Comparison of ENCODE assay signal across 11 cellular contexts in the genomic region with DNA sequence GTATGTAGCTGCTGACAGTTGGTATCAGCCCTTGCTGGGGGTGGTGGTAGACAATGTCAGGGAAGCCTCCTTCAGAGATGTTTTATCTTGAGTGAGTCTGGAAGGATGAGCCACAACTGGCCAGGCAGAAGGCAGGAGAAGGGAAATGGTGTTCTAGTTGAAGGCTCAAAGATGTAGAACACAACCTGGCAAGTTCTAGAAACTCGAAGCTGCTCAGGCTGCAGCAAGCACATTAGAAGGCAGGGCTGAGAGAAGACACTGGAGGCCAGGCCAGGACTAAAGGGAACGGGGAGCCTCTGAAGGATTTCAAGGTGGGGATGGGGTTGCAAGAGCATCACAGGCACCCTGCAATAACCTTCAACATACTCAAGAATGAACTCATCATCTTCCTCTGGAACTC. TPM values are rescaled to one million over a fixed set of nuclear protein-coding genes. Genes with fewer than 3 reads are reported as not detected.
DNase-seq lines count a peak whose midpoint lies in the region; ATAC-seq and TF ChIP-seq lines count a peak whose summit lies in the region.
"Had no signal": no experiment of that assay in that cellular context is flagged by ENCODE, and none has a peak within 500 bp of the region (broad histone marks: within the 10 kb centered on the region; RNA-seq: fewer than 3 reads in every experiment).

No MANE protein-coding gene starts in this region.

- no peaks in the 10 kb centered on the region for H3K9me3 ChIP-seq in BLaER1 treated with 17β-estradiol and CSF1 and Interleukin-3, amounts not matched to agents 10 nM and 100 nM (replicated peaks in 1 of 11)
- no peaks in the 10 kb centered on the region for H3K9me3 ChIP-seq in testis
- H3K9me3 ChIP-seq: BE2C had no signal

- no peak overlapping the region for H3K4me3 Mint-ChIP-seq in dendritic cell treated with granulocyte-macrophage colony-stimulating factor and Interleukin-4, amounts not matched to agents 40 ng/mL and 50 ng/mL, for 4 days

- no peaks in the 10 kb centered on the region for H3K27me3 Mint-ChIP-seq in dendritic cell treated with granulocyte-macrophage colony-stimulating factor and Interleukin-4, amounts not matched to agents 40 ng/mL and 50 ng/mL, for 4 days

- H3K36me3 Mint-ChIP-seq in dendritic cell treated with granulocyte-macrophage colony-stimulating factor and Interleukin-4, amounts not matched to agents 40 ng/mL and 50 ng/mL, for 4 days (ENCODE audit: low read depth) = peaks cover 72% of the 10 kb centered on the region

- no peak for ATAC-seq in GM19035 (IDR thresholded peaks at IDR 0.05; ENCODE audit: unreplicated experiment)

- no peaks in the 10 kb centered on the region for H3K9me3 Mint-ChIP-seq in dendritic cell treated with granulocyte-macrophage colony-stimulating factor and Interleukin-4, amounts not matched to agents 40 ng/mL and 50 ng/mL, for 4 days

- peak overlapping the region; percentile 44 to 79 (median 68); a peak in 19 of 22 replicates for H3K4me2 ChIP-seq in BLaER1 treated with 17β-estradiol and CSF1 and Interleukin-3, amounts not matched to agents 10 nM and 100 nM
- H3K4me2 ChIP-seq: KMS-11 had no signal

- in situ Hi-C loops in GM13976 (cut with MboI; ENCODE audit: low sequenced_read_pairs, unreplicated experiment) = loop anchor here (10.0 kb wide), 2 partner anchors 186 to 336 kb away; partner anchors contain the start of gene GAB2

- no peaks in the 10 kb centered on the region for H3K27me3 ChIP-seq in BLaER1 treated with 17β-estradiol and CSF1 and Interleukin-3, amounts not matched to agents 10 nM and 100 nM
- no peaks in the 10 kb centered on the region for H3K27me3 ChIP-seq in testis
- H3K27me3 ChIP-seq: BE2C had no signal

- H4K20me1 ChIP-seq in BLaER1 treated with 17β-estradiol and CSF1 and Interleukin-3, amounts not matched to agents 10 nM and 100 nM = peaks cover 0 to 98% (median 13%) of the 10 kb centered on the region in 11 experiments; a peak in 13 of 22 replicates

- DNase-seq in GM13976 (ENCODE audit: low spot score) (peak; percentile 13), GM03348 (ENCODE audit: low spot score) (no peak), testis (no peak)
- peak; percentile 18 for DNase-seq in stimulated activated CD8-positive, alpha-beta memory T cell treated with anti-CD3 and anti-CD28 coated beads, Interleukin-4, amount 100 ng/mL, for 48 hours
- DNase-seq: BE2C, DMS 273 treated with DMSO at 0.1 percent for 48 hours, NCI-H446 treated with DMSO at 0.1 percent for 48 hours had no signal

- peaks cover 43 to 85% (median 67%) of the 10 kb centered on the region in 11 experiments for H3K36me3 ChIP-seq in BLaER1 treated with 17β-estradiol and CSF1 and Interleukin-3, amounts not matched to agents 10 nM and 100 nM
- H3K36me3 ChIP-seq in testis (ENCODE audit: low read depth, missing control alignments) = no peaks in the 10 kb centered on the region

- peaks cover 43 to 59% (median 52%) of the 10 kb centered on the region in 10 experiments for H3K4me1 ChIP-seq in BLaER1 treated with 17β-estradiol and CSF1 and Interleukin-3, amounts not matched to agents 10 nM and 100 nM
- H3K4me1 ChIP-seq in testis = no peaks in the 10 kb centered on the region

- H3K27ac ChIP-seq in BLaER1 treated with 17β-estradiol and CSF1 and Interleukin-3, amounts not matched to agents 10 nM and 100 nM = no peak overlapping the region; a peak in 1 of 22 replicates
- H3K27ac ChIP-seq in testis = no peak overlapping the region
- H3K27ac ChIP-seq: KMS-11 had no signal

- no peak overlapping the region for H3K9ac ChIP-seq in BLaER1 treated with 17β-estradiol and CSF1 and Interleukin-3, amounts not matched to agents 10 nM and 100 nM
- H3K9ac ChIP-seq: KMS-11 had no signal

- TF ChIP-seq POLR2A in testis (IDR thresholded peaks at IDR 0.05) = no peak

- H3K27ac Mint-ChIP-seq in dendritic cell treated with granulocyte-macrophage colony-stimulating factor and Interleukin-4, amounts not matched to agents 40 ng/mL and 50 ng/mL, for 4 days = peak overlapping the region; percentile 55

- H3K4me3 ChIP-seq in BLaER1 treated with 17β-estradiol and CSF1 and Interleukin-3, amounts not matched to agents 10 nM and 100 nM = no peak overlapping the region
- H3K4me3 ChIP-seq in testis = no peak overlapping the region

- intact Hi-C loops in dendritic cell treated with granulocyte-macrophage colony-stimulating factor and Interleukin-4, amounts not matched to agents 40 ng/mL and 50 ng/mL, for 4 days (cut with micrococcal nuclease) = loop anchor here (2.0 to 5.0 kb wide), 3 partner anchors 188 to 336 kb away; partner anchors contain the start of gene GAB2
- intact Hi-C loops in testis (cut with DNase I; ENCODE audit: low total_unique reads) = no loop called here

- peaks cover 27% of the 10 kb centered on the region for H3K4me1 Mint-ChIP-seq in dendritic cell treated with granulocyte-macrophage colony-stimulating factor and Interleukin-4, amounts not matched to agents 40 ng/mL and 50 ng/mL, for 4 days (ENCODE audit: low read depth)

- TF ChIP-seq CTCF in GM13976 (IDR thresholded peaks at IDR 0.05; ENCODE audit: borderline replicate concordance, control extremely low read depth, extremely low read depth, insufficient read depth, missing control alignments) = no peak
- TF ChIP-seq CTCF in testis (IDR thresholded peaks at IDR 0.05) = no peak

- WGBS in testis, 2 donors = 88 to 93% methylated on average over 2 of the region's 2 CpGs

RNA-seq across cellular contexts. Expression of gene USP35, which starts 40.4 kb away (rescaled TPM):
- 10 to 100 TPM; 25.8 to 33.5 TPM for total RNA-seq in testis
- 10.5 TPM for polyA plus RNA-seq in testis (ENCODE audit: insufficient read depth, low read depth, low replicate concordance)

RNA-seq across cellular contexts. Expression of gene KCTD21, which starts 40.7 kb away (rescaled TPM):
- total RNA-seq in testis = 10 to 100 TPM; 14.2 to 14.7 TPM
- 10.2 TPM for polyA plus RNA-seq in testis (ENCODE audit: insufficient read depth, low read depth, low replicate concordance)

Comparison
In these comparisons a context has a peak if more than half of its experiments do, and no peak if none do; other contexts are left out.
1. DNase-seq: peak in GM13976 (single experiment) and stimulated activated CD8-positive, alpha-beta memory T cell treated with anti-CD3 and anti-CD28 coated beads, Interleukin-4, amount 100 ng/mL, for 48 hours (single experiment); none in GM03348 (single experiment) and testis (single experiment).